1 cellular context compared by ENCODE assay signal in genomic region chr6:162952343-162952871, GRCh38.
TF ChIP-seq lines count a peak whose summit lies in the region.

No MANE protein-coding gene starts in this region.

TF ChIP-seq in SK-N-SH treated with all-trans-retinoic acid at 6 μM for 48 hours, 23 proteins besides CTCF, POLR2A, EP300 and RAD21 (continued from another document):
- TF ChIP-seq POU6F1 (CRISPR knock-in tag; IDR thresholded peaks at IDR 0.05; ENCODE audit: borderline replicate concordance, low read depth) (no peak), ZNF565 (CRISPR knock-in tag; conservative IDR thresholded peaks at IDR 0.05; ENCODE audit: low read depth) (no peak), PPARA (CRISPR knock-in tag; IDR thresholded peaks at IDR 0.05; ENCODE audit: borderline replicate concordance) (no peak), BACH2 (CRISPR knock-in tag; IDR thresholded peaks at IDR 0.05; ENCODE audit: borderline replicate concordance) (no peak), GLIS3 (CRISPR knock-in tag; IDR thresholded peaks at IDR 0.05) (no peak), TOX (CRISPR knock-in tag; IDR thresholded peaks at IDR 0.05; ENCODE audit: borderline replicate concordance) (no peak), ZC3H10 (CRISPR knock-in tag; IDR thresholded peaks at IDR 0.05) (no peak), CREB5 (CRISPR knock-in tag; IDR thresholded peaks at IDR 0.05; ENCODE audit: low read depth) (no peak), ZFP30 (CRISPR knock-in tag; IDR thresholded peaks at IDR 0.05) (no peak), ESRRG (CRISPR knock-in tag; IDR thresholded peaks at IDR 0.05) (no peak), PATZ1 (CRISPR knock-in tag; IDR thresholded peaks at IDR 0.05; ENCODE audit: borderline replicate concordance) (no peak), TSHZ2 (CRISPR knock-in tag; IDR thresholded peaks at IDR 0.05) (0 out of 2 replicates have a peak, but pooled peaks have one; percentile 37), ISL1 (CRISPR knock-in tag; IDR thresholded peaks at IDR 0.05) (peak; percentile 84), TCF4 (CRISPR knock-in tag; IDR thresholded peaks at IDR 0.05; ENCODE audit: borderline replicate concordance) (0 out of 2 replicates have a peak, but pooled peaks have one; percentile 28), ZNF70 (CRISPR knock-in tag; IDR thresholded peaks at IDR 0.05) (no peak), RARB (CRISPR knock-in tag; IDR thresholded peaks at IDR 0.05) (no peak), CSDC2 (CRISPR knock-in tag; IDR thresholded peaks at IDR 0.05) (no peak), ZFP3 (CRISPR knock-in tag; IDR thresholded peaks at IDR 0.05) (peak; percentile 64; the same call in 1 of the 2 replicates), OSR1 (CRISPR knock-in tag; IDR thresholded peaks at IDR 0.05) (no peak)
